In genomic region chr2:152425765-152426710, GRCh38 we compare ENCODE assay signal across 19 cellular contexts.
DNase-seq lines count a peak whose midpoint lies in the region; ATAC-seq and TF ChIP-seq lines count a peak whose summit lies in the region.
"Had no signal": no experiment of that assay in that cellular context is flagged by ENCODE, and none has a peak within 500 bp of the region (broad histone marks: within the 10 kb centered on the region; RNA-seq: fewer than 3 reads in every experiment).

No MANE protein-coding gene starts in this region.

- 0 out of 2 replicates have a peak overlapping the region, but pooled peaks have one; percentile 2 for H3K9ac ChIP-seq in BLaER1

- H3K4me1 Mint-ChIP-seq in nephron: peaks cover 71% of the 10 kb centered on the region
- H3K4me1 Mint-ChIP-seq in chondrocyte (ENCODE audit: low read depth): peaks cover 33% of the 10 kb centered on the region
- H3K4me1 Mint-ChIP-seq: activated T-helper 17 cell treated with anti-CD3 and anti-CD28 coated beads, Interleukin-2, amount 50 U/mL, for 72 hours had no signal

- H3K27ac ChIP-seq in BLaER1 (peak overlapping the region; percentile 39), Panc1 (ENCODE audit: low read length) (peak overlapping the region; percentile 45; the same call in 1 of the 2 replicates), epithelial cell of prostate (peak overlapping the region; percentile 67), right cardiac atrium (ENCODE audit: low read length) (no peak overlapping the region)
- H3K27ac ChIP-seq: colonic mucosa, heart left ventricle, Peyer's patch, vagina had no signal

- H3K27ac Mint-ChIP-seq in nephron (peak overlapping the region; percentile 47 to 70 (median 55)), chondrocyte (ENCODE audit: unreplicated experiment) (no peak overlapping the region)
- H3K27ac Mint-ChIP-seq: activated T-helper 17 cell treated with anti-CD3 and anti-CD28 coated beads, Interleukin-2, amount 50 U/mL, for 72 hours; stimulated activated naive CD8-positive, alpha-beta T cell treated with anti-CD3 and anti-CD28 coated beads, Interleukin-15, Interleukin-2, amounts not matched to agents 100 ng/mL and 50 ng/mL, for 24 hours had no signal

- H3K4me3 Mint-ChIP-seq in nephron: no peak overlapping the region
- H3K4me3 Mint-ChIP-seq in chondrocyte (ENCODE audit: unreplicated experiment): no peak overlapping the region
- H3K4me3 Mint-ChIP-seq: activated T-helper 17 cell treated with anti-CD3 and anti-CD28 coated beads, Interleukin-2, amount 50 U/mL, for 72 hours; stimulated activated naive CD8-positive, alpha-beta T cell treated with anti-CD3 and anti-CD28 coated beads, Interleukin-15, Interleukin-2, amounts not matched to agents 100 ng/mL and 50 ng/mL, for 24 hours had no signal

- in situ Hi-C loops in Panc1 (cut with HindIII; ENCODE audit: low pct_unique_long_range_greater_than_20kb, low sequenced_read_pairs): no loop called here

- no peaks in the 10 kb centered on the region for H3K27me3 ChIP-seq in BLaER1
- H3K27me3 ChIP-seq in Panc1 (ENCODE audit: control insufficient read depth, insufficient read depth, low read length): no peaks in the 10 kb centered on the region
- no peaks in the 10 kb centered on the region for H3K27me3 ChIP-seq in right cardiac atrium (ENCODE audit: control insufficient read depth, insufficient read depth)
- H3K27me3 ChIP-seq: adrenal gland, colonic mucosa, heart left ventricle, Peyer's patch, vagina had no signal

- peaks cover 100% of the 10 kb centered on the region for H4K20me1 ChIP-seq in BLaER1

- H3K4me3 ChIP-seq in BLaER1 (no peak overlapping the region), Panc1 (ENCODE audit: low read depth in 2 of 2, low read length in 2 of 2) (no peak overlapping the region), right cardiac atrium (ENCODE audit: low read length) (no peak overlapping the region)
- H3K4me3 ChIP-seq: adrenal gland, colonic mucosa, heart left ventricle, Peyer's patch, vagina had no signal

- intact Hi-C loops in Panc1 (cut with micrococcal nuclease; ENCODE audit: unreplicated experiment) (no loop called here), right cardiac atrium (cut with DNase I) (no loop called here)

- 87% methylated on average over 8 of the region's 8 CpGs for WGBS in right cardiac atrium

- peaks cover 74% of the 10 kb centered on the region for H3K4me1 ChIP-seq in BLaER1
- H3K4me1 ChIP-seq in Panc1 (ENCODE audit: control insufficient read depth, insufficient read depth, low read length): peaks cover 30% of the 10 kb centered on the region
- peaks cover 3% of the 10 kb centered on the region for H3K4me1 ChIP-seq in right cardiac atrium (ENCODE audit: control insufficient read depth, insufficient read depth, low read length)
- H3K4me1 ChIP-seq: colonic mucosa had no signal

- TF ChIP-seq CTCF in Panc1 (IDR thresholded peaks at IDR 0.05): no peak
- no peak for TF ChIP-seq CTCF in nephron (IDR thresholded peaks at IDR 0.05; ENCODE audit: unreplicated experiment in 3 of 3)
- no peak for TF ChIP-seq CTCF in chondrocyte (IDR thresholded peaks at IDR 0.05)

- H3K9me3 ChIP-seq in BLaER1 (peaks cover 4% of the 10 kb centered on the region; the same call in 1 of the 2 replicates), Panc1 (ENCODE audit: control insufficient read depth, insufficient read depth, low read depth, low read length) (no peaks in the 10 kb centered on the region), right cardiac atrium (ENCODE audit: control insufficient read depth, low read length) (no peaks in the 10 kb centered on the region)
- H3K9me3 ChIP-seq: adrenal gland, colonic mucosa, heart left ventricle, Peyer's patch, vagina had no signal

- CTCF ChIA-PET in Panc1 (lab: Charles Lee): no interaction called here

- no peaks in the 10 kb centered on the region for H3K36me3 Mint-ChIP-seq in nephron (ENCODE audit: low read depth)
- H3K36me3 Mint-ChIP-seq in chondrocyte (ENCODE audit: low read depth): no peaks in the 10 kb centered on the region

- H3K36me3 ChIP-seq in BLaER1 (peaks cover 30% of the 10 kb centered on the region; the same call in 1 of the 2 replicates), Panc1 (ENCODE audit: control insufficient read depth, insufficient read depth, low read length) (no peaks in the 10 kb centered on the region)
- H3K36me3 ChIP-seq: adrenal gland, colonic mucosa, heart left ventricle, Peyer's patch, vagina had no signal

- no peak for DNase-seq in Panc1 (ENCODE audit: low read depth, low spot score)
- no peak for DNase-seq in epithelial cell of prostate (ENCODE audit: low read depth, low spot score)
- DNase-seq in activated CD4-positive, CD25-positive, alpha-beta regulatory T cell (lab: John Stamatoyannopoulos, UW): no peak
- no peak for DNase-seq in right cardiac atrium
- DNase-seq in chondrocyte (ENCODE audit: low spot score): no peak
- DNase-seq: adrenal gland, colonic mucosa, GOT3, heart left ventricle, NCI-H1694 treated with DMSO at 0.1 percent for 48 hours, NCI-H524 treated with DMSO at 0.1 percent for 48 hours, Peyer's patch, posterior cingulate gyrus had no signal

- H3K27me3 Mint-ChIP-seq in nephron (ENCODE audit: low read depth) (no peaks in the 10 kb centered on the region), chondrocyte (ENCODE audit: low read depth) (no peaks in the 10 kb centered on the region)

- POLR2A ChIA-PET in Panc1 (lab: Charles Lee): interaction anchor here (0.5 kb wide), 1 partner anchor 10 kb away, joined by 7 read pairs; no protein-coding TSS in a partner anchor

- ATAC-seq in Panc1: no peak
- ATAC-seq in GM19328 (IDR thresholded peaks at IDR 0.05; ENCODE audit: unreplicated experiment): no peak
- ATAC-seq in right cardiac atrium: no peak
- ATAC-seq: activated T-helper 17 cell treated with anti-CD3 and anti-CD28 coated beads, Interleukin-2, amount 50 U/mL, for 72 hours; heart left ventricle had no signal

- BruUV-seq in Panc1 (replicated peaks; lab: Mats Ljungman, UMichigan): no TSS peak

- H3K4me2 ChIP-seq in BLaER1: peak overlapping the region; percentile 64

- no peaks in the 10 kb centered on the region for H3K9me3 Mint-ChIP-seq in nephron
- no peaks in the 10 kb centered on the region for H3K9me3 Mint-ChIP-seq in chondrocyte (ENCODE audit: low read depth)
- H3K9me3 Mint-ChIP-seq: activated T-helper 17 cell treated with anti-CD3 and anti-CD28 coated beads, Interleukin-2, amount 50 U/mL, for 72 hours; stimulated activated naive CD8-positive, alpha-beta T cell treated with anti-CD3 and anti-CD28 coated beads, Interleukin-15, Interleukin-2, amounts not matched to agents 100 ng/mL and 50 ng/mL, for 24 hours had no signal
